In genomic region chr2:73063909-73064875, GRCh38 we compare ENCODE assay signal across 8 cellular contexts. TPM values are rescaled to one million over a fixed set of nuclear protein-coding genes. Genes with fewer than 3 reads are reported as not detected.
A peak's percentile ranks its signal among the peaks of the same experiment; 100 is the strongest.
DNase-seq lines count a peak whose midpoint lies in the region; ATAC-seq and TF ChIP-seq lines count a peak whose summit lies in the region.

No MANE protein-coding gene starts in this region.

- peaks cover 32% of the 10 kb centered on the region for H3K4me1 Mint-ChIP-seq in brain

- DNase-seq in AG08395 (ENCODE audit: low spot score) (peak; percentile 75), HT-29 (ENCODE audit: low spot score) (peak; percentile 25), left colon (no peak), NCI-H2029 treated with DMSO at 0.1 percent for 48 hours (lab: John Stamatoyannopoulos, UW) (no peak), KBM-7 (no peak)

- in situ Hi-C loops in KBM-7 (cut with MboI; ENCODE audit: low pct_unique_long_range_greater_than_20kb, low sequenced_read_pairs) = no loop called here

- peaks cover 3% of the 10 kb centered on the region for H3K27me3 Mint-ChIP-seq in brain

- peaks cover 10% of the 10 kb centered on the region for H3K36me3 Mint-ChIP-seq in brain

- intact Hi-C loops in left colon (cut with DNase I, micrococcal nuclease) = no loop called here

- peak overlapping the region in 3 of 5 experiments; percentile 28 to 42 (median 28) for H3K4me3 Mint-ChIP-seq in brain

- peaks cover 0 to 2% (median 0%) of the 10 kb centered on the region in 5 experiments for H3K9me3 Mint-ChIP-seq in brain

- TF ChIP-seq CTCF in brain (conservative IDR thresholded peaks at IDR 0.05) = no peak

- peak overlapping the region; percentile 34 to 93 (median 91) for H3K27ac Mint-ChIP-seq in brain

- ATAC-seq in left colon (peak; percentile 87), GM19397 (IDR thresholded peaks at IDR 0.05; ENCODE audit: unreplicated experiment) (no peak), HG03565 (IDR thresholded peaks at IDR 0.05; ENCODE audit: unreplicated experiment) (no peak)

RNA-seq across cellular contexts. Expression of gene SFXN5, which starts 7.3 kb away (rescaled TPM):
- 48.3 and 49.4 TPM in 2 replicates for total RNA-seq in HT-29 (2014; rRNA removed; shearing (Covaris generic))
- polyA plus RNA-seq in brain (ENCODE audit: insufficient read depth, low read depth, low replicate concordance) = 42.2 TPM
- 10 to 100 TPM; 19.9 to 20.5 TPM for total RNA-seq in left colon

RNA-seq across cellular contexts. Expression of gene RAB11FIP5, which starts 48.6 kb away (rescaled TPM):
- 13.9 and 14.6 TPM in 2 replicates for total RNA-seq in HT-29 (2014; rRNA removed; shearing (Covaris generic))
- polyA plus RNA-seq in brain (ENCODE audit: insufficient read depth, low read depth, low replicate concordance) = 16.2 TPM
- total RNA-seq in left colon = 10 to 100 TPM; 19.3 to 19.7 TPM

Comparison
In these comparisons a context has a peak if more than half of its experiments do, and no peak if none do; other contexts are left out.
1. DNase-seq: peak in AG08395 (single experiment) and HT-29 (single experiment); none in left colon (0 of 2), NCI-H2029 treated with DMSO at 0.1 percent for 48 hours (single experiment) and KBM-7 (single experiment).